Comparison of ENCODE assay signal across 7 cellular contexts in the genomic region with DNA sequence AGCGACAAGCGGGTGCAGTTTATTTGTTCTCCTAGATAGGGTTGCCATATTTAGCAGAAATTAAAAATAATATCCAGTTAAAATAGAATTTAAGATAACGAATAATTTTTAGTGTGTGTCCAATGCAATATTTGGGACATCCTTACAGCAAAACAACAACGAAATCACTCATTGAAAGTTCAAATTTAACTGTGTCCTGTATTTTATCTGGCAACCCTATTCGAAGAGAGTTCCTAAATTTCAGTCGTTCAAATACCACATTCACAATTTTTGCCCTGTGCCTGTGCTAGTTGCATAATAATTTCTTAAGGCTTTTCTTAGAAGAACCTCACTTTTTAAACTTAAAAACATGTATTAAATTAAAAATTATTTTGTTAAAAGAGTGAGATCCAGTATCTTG. TPM values are rescaled to one million over a fixed set of nuclear protein-coding genes. Genes with fewer than 3 reads are reported as not detected.
DNase-seq lines count a peak whose midpoint lies in the region; ATAC-seq, FAIRE-seq and TF ChIP-seq lines count a peak whose summit lies in the region.

No MANE protein-coding gene starts in this region.

- no peak overlapping the region for H2BK120ac ChIP-seq in IMR-90 (ENCODE audit: low read depth, low read length)

- H2AK5ac ChIP-seq in IMR-90 (ENCODE audit: low read depth, low read length): no peak overlapping the region; the same call in 1 of the 2 replicates

- peaks cover 53% of the 10 kb centered on the region for H3K79me2 ChIP-seq in keratinocyte (ENCODE audit: control insufficient read depth, insufficient read depth, low read length)

- peaks cover 6% of the 10 kb centered on the region for H3K9me1 ChIP-seq in IMR-90 (ENCODE audit: insufficient read depth, low read length)
- H3K9me1 ChIP-seq in keratinocyte (ENCODE audit: control insufficient read depth, extremely low read depth, insufficient read depth, low read length): peaks cover 5% of the 10 kb centered on the region

- H3K4me1 Mint-ChIP-seq in activated naive CD8-positive, alpha-beta T cell treated with anti-CD3 and anti-CD28 coated beads, Interleukin-2, amount 50 U/mL, for 24 hours: peaks cover 59% of the 10 kb centered on the region

- no peak for DNase-seq in IMR-90
- DNase-seq in activated naive CD8-positive, alpha-beta T cell treated with anti-CD3 and anti-CD28 coated beads, Interleukin-2, amount 50 U/mL, for 24 hours: no peak
- no peak for DNase-seq in keratinocyte (ENCODE audit: low read depth, low spot score)
- no peak for DNase-seq in NCI-H748 treated with DMSO at 0.1 percent for 48 hours (lab: John Stamatoyannopoulos, UW)
- DNase-seq in HEK293T (ENCODE audit: extremely low spot score): no peak
- no peak for DNase-seq in NCI-H1092 treated with DMSO at 0.1 percent for 48 hours (lab: John Stamatoyannopoulos, UW)

- TF ChIP-seq RAD21 in IMR-90 (IDR thresholded peaks at IDR 0.05; ENCODE audit: low read length): no peak

- H2BK15ac ChIP-seq in IMR-90 (ENCODE audit: low read depth, low read length): no peak overlapping the region

- H2AFZ ChIP-seq in IMR-90 (replicated peaks; ENCODE audit: low read length, poor library complexity) (no peak overlapping the region), keratinocyte (ENCODE audit: control insufficient read depth, low read length) (no peak overlapping the region)

- intact Hi-C loops in IMR-90 (cut with micrococcal nuclease): loop anchor here (5.0 to 10.0 kb wide), 3 partner anchors 55 to 467 kb away; a partner anchor contains a TSS

- peak overlapping the region; percentile 89 for H2BK5ac ChIP-seq in IMR-90 (ENCODE audit: low read depth, low read length, poor library complexity, severe bottlenecking)

- in situ Hi-C loops in IMR-90 (cut with MboI; ENCODE audit: low sequenced_read_pairs): loop anchor here (10.0 kb wide), 1 partner anchor 217 kb away; a partner anchor contains a TSS

- H4K91ac ChIP-seq in IMR-90 (ENCODE audit: insufficient read depth, low read depth, low read length): peak overlapping the region; percentile 71; the same call in 1 of the 2 replicates

- no peak for TF ChIP-seq POLR2A in IMR-90 (IDR thresholded peaks at IDR 0.05; ENCODE audit: low read depth, low read length)

- peak overlapping the region; percentile 90 for H3K4ac ChIP-seq in IMR-90 (ENCODE audit: low read depth, low read length)

- peak overlapping the region; percentile 97 for H3K56ac ChIP-seq in IMR-90 (ENCODE audit: extremely low read depth, insufficient read depth, low read length)

- H3K4me1 ChIP-seq in IMR-90 (ENCODE audit: control insufficient read depth, insufficient read depth, low read length) (peaks cover 9% of the 10 kb centered on the region), keratinocyte (ENCODE audit: control insufficient read depth, extremely low read depth, insufficient read depth, low read length) (peaks cover 53% of the 10 kb centered on the region), stomach smooth muscle (ENCODE audit: control insufficient read depth, insufficient read depth, low read length) (peaks cover 16% of the 10 kb centered on the region)

- peaks cover 10% of the 10 kb centered on the region for H3K36me3 Mint-ChIP-seq in activated naive CD8-positive, alpha-beta T cell treated with anti-CD3 and anti-CD28 coated beads, Interleukin-2, amount 50 U/mL, for 24 hours (ENCODE audit: low read depth)

- no peak overlapping the region for H3K18ac ChIP-seq in IMR-90 (ENCODE audit: low read depth, low read length)

- TF ChIP-seq CTCF in IMR-90 (conservative IDR thresholded peaks at IDR 0.05; ENCODE audit: low read depth, low read length) (no peak), keratinocyte (optimal IDR thresholded peaks at IDR 0.05 in 1 of 3, IDR thresholded peaks at IDR 0.05 in 1 of 3, conservative IDR thresholded peaks at IDR 0.05 in 1 of 3; ENCODE audit: extremely low read depth in 1 of 3, insufficient read depth in 2 of 3, low read length in 3 of 3) (no peak)

- ATAC-seq in IMR-90 (ENCODE audit: low read depth): no peak
- ATAC-seq in activated naive CD8-positive, alpha-beta T cell treated with anti-CD3 and anti-CD28 coated beads, Interleukin-2, amount 50 U/mL, for 24 hours: no peak

- H3K23ac ChIP-seq in IMR-90 (ENCODE audit: low read depth, low read length): peak overlapping the region; percentile 73; the same call in 1 of the 2 replicates

- H3K27ac ChIP-seq in IMR-90 (ENCODE audit: insufficient read depth, low read length): peak overlapping the region; percentile 96
- peak overlapping the region; percentile 99 for H3K27ac ChIP-seq in keratinocyte (ENCODE audit: control insufficient read depth, insufficient read depth, low read length)
- H3K27ac ChIP-seq in stomach smooth muscle (ENCODE audit: low read length): peak overlapping the region; percentile 93

- H3K9ac ChIP-seq in IMR-90 (ENCODE audit: low read depth, low read length) (peak overlapping the region; percentile 98), keratinocyte (ENCODE audit: control insufficient read depth, extremely low read depth, insufficient read depth, low read length) (peak overlapping the region; percentile 99), stomach smooth muscle (ENCODE audit: low read length in 2 of 2) (peak overlapping the region; percentile 97 to 98)

- H3K4me3 ChIP-seq in IMR-90 (ENCODE audit: insufficient read depth, low read depth, low read length) (peak overlapping the region; percentile 76), keratinocyte (ENCODE audit: control insufficient read depth in 2 of 3, extremely low read depth in 1 of 3, insufficient read depth in 2 of 3, low read depth in 1 of 3, low read length in 3 of 3) (peak overlapping the region; percentile 73 to 99 (median 92)), stomach smooth muscle (ENCODE audit: low read length in 2 of 2) (peak overlapping the region; percentile 85 to 91)

- no peaks in the 10 kb centered on the region for H3K36me3 ChIP-seq in IMR-90 (ENCODE audit: control insufficient read depth, insufficient read depth, low read length)
- peaks cover 0 to 2% of the 10 kb centered on the region in 2 experiments for H3K36me3 ChIP-seq in keratinocyte (ENCODE audit: control insufficient read depth in 2 of 2, extremely low read depth in 1 of 2, insufficient read depth in 2 of 2, low read length in 2 of 2)
- H3K36me3 ChIP-seq in stomach smooth muscle (ENCODE audit: control insufficient read depth in 2 of 2, insufficient read depth in 2 of 2, low read length in 2 of 2): no peaks in the 10 kb centered on the region

- H3K4me2 ChIP-seq in IMR-90 (ENCODE audit: low read depth, low read length) (peak overlapping the region; percentile 61), keratinocyte (ENCODE audit: control insufficient read depth, extremely low read depth, insufficient read depth, low read depth, low read length) (peak overlapping the region; percentile 87)

- FAIRE-seq in keratinocyte (lab: Jason Lieb, UNC): no peak

- H3K9me3 ChIP-seq in IMR-90 (ENCODE audit: control insufficient read depth, insufficient read depth, low read length): no peaks in the 10 kb centered on the region
- H3K9me3 ChIP-seq in keratinocyte (ENCODE audit: control insufficient read depth, low read depth, low read length): no peaks in the 10 kb centered on the region
- H3K9me3 ChIP-seq in stomach smooth muscle (ENCODE audit: control insufficient read depth in 2 of 2, low read length in 2 of 2): no peaks in the 10 kb centered on the region

- CTCF ChIA-PET in IMR-90 (lab: Yijun Ruan, JAX) (no interaction called here), HEK293T (lab: Yijun Ruan, JAX) (no interaction called here)

- H3K14ac ChIP-seq in IMR-90 (replicated peaks; ENCODE audit: low read depth, low read length): peak overlapping the region; percentile 90

- WGBS in IMR-90 (ENCODE audit: extremely low coverage in 2 of 2, insufficient read length in 1 of 2), 2 experiments: no CpG with 5 or more reads among the region's 6 CpGs

- no peaks in the 10 kb centered on the region for H3K27me3 Mint-ChIP-seq in activated naive CD8-positive, alpha-beta T cell treated with anti-CD3 and anti-CD28 coated beads, Interleukin-2, amount 50 U/mL, for 24 hours

- peak overlapping the region; percentile 91 for H3K4me3 Mint-ChIP-seq in activated naive CD8-positive, alpha-beta T cell treated with anti-CD3 and anti-CD28 coated beads, Interleukin-2, amount 50 U/mL, for 24 hours

- H3K27ac Mint-ChIP-seq in activated naive CD8-positive, alpha-beta T cell treated with anti-CD3 and anti-CD28 coated beads, Interleukin-2, amount 50 U/mL, for 24 hours: peak overlapping the region; percentile 93

- dilution Hi-C loops in IMR-90 (cut with HindIII; ENCODE audit: low sequenced_read_pairs, unreplicated experiment): no loop called here
- dilution Hi-C loops in keratinocyte (cut with MboI; ENCODE audit: extremely low pct_ligation_motif_present, low sequenced_read_pairs): no loop called here

- BruUV-seq in IMR-90 (replicated peaks; lab: Mats Ljungman, UMichigan): TSS peak; percentile 69

- peaks cover 19 to 55% of the 10 kb centered on the region in 2 experiments for H3K79me1 ChIP-seq in IMR-90 (ENCODE audit: low read depth in 1 of 2, low read length in 2 of 2)

- H4K20me1 ChIP-seq in IMR-90 (ENCODE audit: insufficient read depth, low read length): peaks cover 30% of the 10 kb centered on the region
- peaks cover 3% of the 10 kb centered on the region for H4K20me1 ChIP-seq in keratinocyte (ENCODE audit: control insufficient read depth, extremely low read depth, insufficient read depth, low read length)

- no peak overlapping the region for H2BK20ac ChIP-seq in IMR-90 (ENCODE audit: low read depth, low read length)

- H3K27me3 ChIP-seq in IMR-90 (ENCODE audit: control insufficient read depth, insufficient read depth, low read length): no peaks in the 10 kb centered on the region
- no peaks in the 10 kb centered on the region for H3K27me3 ChIP-seq in keratinocyte (ENCODE audit: control insufficient read depth, extremely low read depth, insufficient read depth, low read length)
- no peaks in the 10 kb centered on the region for H3K27me3 ChIP-seq in stomach smooth muscle (ENCODE audit: control insufficient read depth in 1 of 2, insufficient read depth in 2 of 2, low read length in 2 of 2)

- H4K8ac ChIP-seq in IMR-90 (ENCODE audit: low read depth in 2 of 2, low read length in 2 of 2): peak overlapping the region; percentile 68 to 97

- no peaks in the 10 kb centered on the region for H3K9me3 Mint-ChIP-seq in activated naive CD8-positive, alpha-beta T cell treated with anti-CD3 and anti-CD28 coated beads, Interleukin-2, amount 50 U/mL, for 24 hours

- POLR2A ChIA-PET in IMR-90 (lab: Charles Lee; ENCODE audit: unreplicated experiment) (no interaction called here), HEK293T (lab: Yijun Ruan, JAX) (interaction anchor here (0.6 to 1.0 kb wide), 9 partner anchors 9 to 251 kb away, joined by 3 to 6 read pairs (median 3); a partner anchor contains a TSS)

- H2AK9ac ChIP-seq in IMR-90 (replicated peaks; ENCODE audit: low read depth, low read length, poor library complexity): no peak overlapping the region

- H4K5ac ChIP-seq in IMR-90 (ENCODE audit: low read depth, low read length): peak overlapping the region; percentile 71; the same call in 1 of the 2 replicates

RNA-seq across cellular contexts. Expression of a gene that starts 0.7 kb away (rescaled TPM):
- total RNA-seq in IMR-90 (2012; rRNA removed): 57.2 and 66.3 TPM in 2 replicates
- polyA plus RNA-seq in IMR-90 (2012; rRNA removed) (111 and 116 TPM in 2 replicates), keratinocyte (76.4 to 106 TPM (median 102 TPM) in 3 replicates)
- 95.7 and 122 TPM in 2 replicates for polyA plus RNA-seq in IMR-90 (2012; cell fraction: cytosol; rRNA removed)
- 37.3 and 50.6 TPM in 2 replicates for polyA plus RNA-seq in IMR-90 (2012; cell fraction: nucleus; rRNA removed; ENCODE audit: low replicate concordance)
- polyA plus RNA-seq in keratinocyte (2011; ENCODE audit: low read depth): 12.3 TPM
- 98.1 and 132 TPM in 2 replicates for polyA plus RNA-seq in keratinocyte (2011; cell fraction: cytosol; rRNA removed)
- polyA plus RNA-seq in keratinocyte (2011; cell fraction: nucleus; rRNA removed): 50.9 and 59.2 TPM in 2 replicates
- 75.0 and 100 TPM in 2 replicates for polyA plus RNA-seq in keratinocyte (2012; ENCODE audit: low replicate concordance)
- polyA minus RNA-seq in keratinocyte: 37.6 to 46.3 TPM (median 38.1 TPM) in 3 replicates
- 36.4 TPM for polyA minus RNA-seq in keratinocyte (2011; cell fraction: cytosol; rRNA and poly(A)+ RNA removed)
- 18.3 and 21.2 TPM in 2 replicates for polyA minus RNA-seq in keratinocyte (2011; cell fraction: nucleus; rRNA and poly(A)+ RNA removed)

RNA-seq across cellular contexts. Expression of a gene that starts 34.5 kb away (rescaled TPM):
- total RNA-seq in IMR-90 (2012; rRNA removed): 349 and 523 TPM in 2 replicates
- polyA plus RNA-seq in IMR-90 (2012; rRNA removed): 887 and 899 TPM in 2 replicates
- 644 and 1,415 TPM in 2 replicates for polyA plus RNA-seq in IMR-90 (2012; cell fraction: cytosol; rRNA removed)
- 237 and 431 TPM in 2 replicates for polyA plus RNA-seq in IMR-90 (2012; cell fraction: nucleus; rRNA removed; ENCODE audit: low replicate concordance)
- 0.12 to 0.18 TPM in 2 of 3 replicates, not detected in the other for polyA plus RNA-seq in keratinocyte
- not detected for polyA plus RNA-seq in keratinocyte (2011; ENCODE audit: low read depth)
- 0.26 and 0.69 TPM in 2 replicates for polyA plus RNA-seq in keratinocyte (2011; cell fraction: cytosol; rRNA removed)
- 0.47 and 0.93 TPM in 2 replicates for polyA plus RNA-seq in keratinocyte (2011; cell fraction: nucleus; rRNA removed)
- not detected in 2 replicates for polyA plus RNA-seq in keratinocyte (2012; ENCODE audit: low replicate concordance)
- 0.30 TPM in 1 of 3 replicates, not detected in the others for polyA minus RNA-seq in keratinocyte
- not detected for polyA minus RNA-seq in keratinocyte (2011; cell fraction: cytosol; rRNA and poly(A)+ RNA removed)
- not detected in 2 replicates for polyA minus RNA-seq in keratinocyte (2011; cell fraction: nucleus; rRNA and poly(A)+ RNA removed)

RNA-seq across cellular contexts. Expression of a gene that starts 57.4 kb away (rescaled TPM):
- 1.6 and 1.7 TPM in 2 replicates for total RNA-seq in IMR-90 (2012; rRNA removed)
- 1.8 TPM in 2 replicates for polyA plus RNA-seq in IMR-90 (2012; rRNA removed)
- polyA plus RNA-seq in IMR-90 (2012; cell fraction: cytosol; rRNA removed): 0.75 and 1.2 TPM in 2 replicates
- polyA plus RNA-seq in IMR-90 (2012; cell fraction: nucleus; rRNA removed; ENCODE audit: low replicate concordance): 5.9 and 7.2 TPM in 2 replicates
- 1.8 to 3.2 TPM (median 2.9 TPM) in 3 replicates for polyA plus RNA-seq in keratinocyte
- polyA plus RNA-seq in keratinocyte (2011; ENCODE audit: low read depth): 2.4 TPM
- polyA plus RNA-seq in keratinocyte (2011; cell fraction: cytosol; rRNA removed): 1.1 and 1.5 TPM in 2 replicates
- polyA plus RNA-seq in keratinocyte (2011; cell fraction: nucleus; rRNA removed): 8.3 and 9.1 TPM in 2 replicates
- polyA plus RNA-seq in keratinocyte (2012; ENCODE audit: low replicate concordance): 4.1 and 5.9 TPM in 2 replicates
- polyA minus RNA-seq in keratinocyte: 3.2 to 15.1 TPM (median 5.7 TPM) in 3 replicates
- polyA minus RNA-seq in keratinocyte (2011; cell fraction: cytosol; rRNA and poly(A)+ RNA removed): 2.5 TPM
- 8.2 and 13.5 TPM in 2 replicates for polyA minus RNA-seq in keratinocyte (2011; cell fraction: nucleus; rRNA and poly(A)+ RNA removed)

Comparison
In these comparisons a context has a peak if more than half of its experiments do, and no peak if none do; other contexts are left out.
1. RNA of a gene that starts 34.5 kb away (polyA plus RNA-seq): 237 to 1,415 TPM in IMR-90; 0.12 to 0.93 TPM in keratinocyte; every median in the first group is over 100 times any median in the second.
2. Peak in every context shown above with its lines, with median percentiles within 50 percentile points of each other: H3K27ac ChIP-seq, H3K4me3 ChIP-seq and H3K9ac ChIP-seq.